8 cellular contexts compared by ENCODE assay signal in the genomic region with DNA sequence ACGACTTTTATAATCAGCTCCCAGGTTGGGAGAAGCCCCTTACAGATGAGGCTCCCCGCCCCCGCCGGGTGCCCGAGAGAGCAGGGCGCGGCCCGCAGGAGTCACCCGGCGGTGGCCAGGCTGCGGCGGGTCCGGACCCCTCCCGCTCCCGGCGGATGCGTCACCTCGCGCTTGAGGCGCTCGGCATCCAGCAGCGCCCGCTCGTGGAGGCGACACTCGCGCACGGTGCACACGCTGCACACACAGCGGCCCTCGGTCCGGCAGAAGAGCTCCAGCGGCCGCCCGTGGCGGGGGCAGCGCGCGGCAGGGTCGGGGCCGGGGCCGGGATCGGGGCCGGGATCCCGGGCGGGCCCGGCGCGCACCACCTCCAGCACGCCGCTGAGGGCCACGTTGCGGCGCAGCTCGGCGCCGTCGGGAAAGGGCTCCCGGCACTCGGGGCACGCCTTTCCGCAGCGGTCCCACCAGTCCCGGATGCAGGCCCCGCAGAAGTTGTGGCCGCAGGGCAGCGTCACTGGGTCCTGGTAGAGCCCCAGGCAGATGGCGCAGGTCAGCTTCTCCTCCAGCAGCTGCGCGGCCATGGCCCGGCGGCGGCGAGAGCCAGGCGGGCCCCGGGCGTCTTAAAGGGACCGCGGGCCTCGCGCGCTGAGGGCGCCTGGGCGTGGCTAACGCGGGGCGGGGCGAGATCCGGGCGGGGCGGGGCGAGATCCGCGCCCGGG. TPM values are rescaled to one million over a fixed set of nuclear protein-coding genes. Genes with fewer than 3 reads are reported as not detected.
DNase-seq lines count a peak whose midpoint lies in the region; TF ChIP-seq lines count a peak whose summit lies in the region.

A gene with protein sequence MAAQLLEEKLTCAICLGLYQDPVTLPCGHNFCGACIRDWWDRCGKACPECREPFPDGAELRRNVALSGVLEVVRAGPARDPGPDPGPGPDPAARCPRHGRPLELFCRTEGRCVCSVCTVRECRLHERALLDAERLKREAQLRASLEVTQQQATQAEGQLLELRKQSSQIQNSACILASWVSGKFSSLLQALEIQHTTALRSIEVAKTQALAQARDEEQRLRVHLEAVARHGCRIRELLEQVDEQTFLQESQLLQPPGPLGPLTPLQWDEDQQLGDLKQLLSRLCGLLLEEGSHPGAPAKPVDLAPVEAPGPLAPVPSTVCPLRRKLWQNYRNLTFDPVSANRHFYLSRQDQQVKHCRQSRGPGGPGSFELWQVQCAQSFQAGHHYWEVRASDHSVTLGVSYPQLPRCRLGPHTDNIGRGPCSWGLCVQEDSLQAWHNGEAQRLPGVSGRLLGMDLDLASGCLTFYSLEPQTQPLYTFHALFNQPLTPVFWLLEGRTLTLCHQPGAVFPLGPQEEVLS (minus strand): TSS at position 592 of the 716 bp plus-strand sequence. CDS start 14 bp downstream, at position 578.

- peak within 1 kb of the TSS; percentile 94 for H2BK15ac ChIP-seq in neuronal stem cell (ENCODE audit: low read length)

- H2AK5ac ChIP-seq in neuronal stem cell (ENCODE audit: low read depth, low read length): peak within 1 kb of the TSS; percentile 83

- WGBS in HUES64: under 1% methylated on average over 95 of the region's 95 CpGs
- no CpG with 5 or more reads among the region's 95 CpGs for WGBS in neuronal stem cell (ENCODE audit: extremely low coverage in 2 of 2, insufficient read length in 2 of 2, insufficient replicate concordance in 1 of 2), 2 donors

- H2BK120ac ChIP-seq in neuronal stem cell (ENCODE audit: low read depth, low read length): no peak within 1 kb of the TSS

- H3K4me3 ChIP-seq in HUES64 (ENCODE audit: low read length): peak within 1 kb of the TSS; percentile 95
- peak within 1 kb of the TSS; percentile 62 to 99 for H3K4me3 ChIP-seq in neuronal stem cell (ENCODE audit: low read length in 2 of 2)

- peak within 1 kb of the TSS; percentile 69 for H3K4me2 ChIP-seq in neuronal stem cell (ENCODE audit: insufficient read depth, low read length, poor library complexity, severe bottlenecking)

- H3K18ac ChIP-seq in neuronal stem cell (ENCODE audit: low read length): peak within 1 kb of the TSS; percentile 99

- no peaks in the 10 kb centered on the region for H3K27me3 ChIP-seq in HUES64 (ENCODE audit: insufficient read depth, low read length)
- no peaks in the 10 kb centered on the region for H3K27me3 ChIP-seq in neuronal stem cell (ENCODE audit: control insufficient read depth in 3 of 3, insufficient read depth in 3 of 3, low read depth in 1 of 3, low read length in 3 of 3)

- H4K91ac ChIP-seq in neuronal stem cell (ENCODE audit: low read depth, low read length, poor library complexity): no peak within 1 kb of the TSS

- peak within 1 kb of the TSS; percentile 98 for H3K23ac ChIP-seq in neuronal stem cell (ENCODE audit: low read depth, low read length, poor library complexity)

- H3K14ac ChIP-seq in neuronal stem cell (ENCODE audit: low read length): peak within 1 kb of the TSS; percentile 94

- no peak within 1 kb of the TSS for H4K8ac ChIP-seq in neuronal stem cell (ENCODE audit: low read depth, low read length)

- H2BK5ac ChIP-seq in neuronal stem cell (ENCODE audit: low read length): peak within 1 kb of the TSS; percentile 72

- peaks cover 44% of the 10 kb centered on the region for H3K36me3 ChIP-seq in HUES64 (ENCODE audit: insufficient read depth, low read length)
- H3K36me3 ChIP-seq in neuronal stem cell (replicated peaks in 1 of 2; ENCODE audit: control insufficient read depth in 2 of 2, insufficient read depth in 2 of 2, low read length in 2 of 2): peaks cover 31 to 44% of the 10 kb centered on the region in 2 donors

- H3K9ac ChIP-seq in HUES64 (ENCODE audit: low read depth, low read length) (peak within 1 kb of the TSS; percentile 96), neuronal stem cell (ENCODE audit: low read depth, low read length, poor library complexity) (peak within 1 kb of the TSS; percentile 97)

- no peak within 1 kb of the TSS for H3K4ac ChIP-seq in neuronal stem cell (ENCODE audit: low read length)

- DNase-seq in Caki2 (ENCODE audit: low read depth) (peak; percentile 76), GM20000 (ENCODE audit: low spot score) (peak; percentile 96), SHP77 treated with DMSO at 0.1 percent for 48 hours (lab: John Stamatoyannopoulos, UW) (peak; percentile 39), activated gamma-delta T cell treated with Interleukin-2 at 50 U/mL for 16 hours (peak; percentile 65), foreskin melanocyte (peak; percentile 53), neuronal stem cell (ENCODE audit: low spot score) (peak; percentile 80), substantia nigra (lab: John Stamatoyannopoulos, UW) (peak in 48 of 49 donors; percentile 40 to 89 (median 76))

- peak within 1 kb of the TSS; percentile 4 for H2BK12ac ChIP-seq in neuronal stem cell (ENCODE audit: low read length)

- H3K27ac ChIP-seq in HUES64 (ENCODE audit: low read depth, low read length) (peak within 1 kb of the TSS; percentile 87), neuronal stem cell (replicated peaks; ENCODE audit: low read length) (peak within 1 kb of the TSS; percentile 84), substantia nigra (ENCODE audit: low read depth, low read length, poor library complexity, severe bottlenecking) (peak within 1 kb of the TSS; percentile 92)

- H3K9me3 ChIP-seq in HUES64 (ENCODE audit: insufficient read depth, low read depth, low read length) (no peaks in the 10 kb centered on the region), neuronal stem cell (replicated peaks in 1 of 2; ENCODE audit: control insufficient read depth in 2 of 2, insufficient read depth in 1 of 2, low read depth in 1 of 2, low read length in 2 of 2) (no peaks in the 10 kb centered on the region)

- H3K4me1 ChIP-seq in HUES64 (ENCODE audit: insufficient read depth, low read length) (peaks cover 17% of the 10 kb centered on the region; the same call in 1 of the 2 replicates), neuronal stem cell (ENCODE audit: control insufficient read depth in 2 of 2, insufficient read depth in 1 of 2, low read depth in 1 of 2, low read length in 2 of 2) (peaks cover 0 to 13% of the 10 kb centered on the region in 2 donors)

- peak within 1 kb of the TSS; percentile 91 for H2AFZ ChIP-seq in neuronal stem cell (ENCODE audit: low read length)

- peaks cover 16% of the 10 kb centered on the region for H3K79me1 ChIP-seq in neuronal stem cell (ENCODE audit: low read depth, low read length)

- TF ChIP-seq CTCF in GM20000 (IDR thresholded peaks at IDR 0.05; ENCODE audit: extremely low read depth, missing control alignments): peak; percentile 45

- in situ Hi-C loops in Caki2 (cut with HindIII; ENCODE audit: low pct_unique_long_range_greater_than_20kb, low sequenced_read_pairs): no loop called here

RNA-seq across cellular contexts. Expression of the gene that starts here (rescaled TPM):
- 30.9 and 44.3 TPM in 2 replicates for total RNA-seq in Caki2 (2014; rRNA removed; shearing (Covaris generic); ENCODE audit: low replicate concordance)
- 21.4 TPM for polyA plus RNA-seq in HUES64 (2013, experiment 1 of 2)
- 21.0 TPM for polyA plus RNA-seq in HUES64 (2013, experiment 2 of 2)
- 15.8 TPM for polyA plus RNA-seq in neuronal stem cell (2013, experiment 1 of 2)
- polyA plus RNA-seq in neuronal stem cell (2013, experiment 2 of 2): 14.6 TPM

Comparison
In these comparisons a context has a peak if more than half of its experiments do, and no peak if none do; other contexts are left out.
1. Peak in every context shown above with its lines: DNase-seq, H3K4me3 ChIP-seq and H3K27ac ChIP-seq.
2. DNase-seq: peak in every context shown above with its lines; median percentile 96 in GM20000; 80 in neuronal stem cell; 76 in Caki2; 76 in substantia nigra; 65 in activated gamma-delta T cell treated with Interleukin-2 at 50 U/mL for 16 hours; 53 in foreskin melanocyte; 39 in SHP77 treated with DMSO at 0.1 percent for 48 hours.